Comparison of ENCODE assay signal across 4 cellular contexts in the genomic region with DNA sequence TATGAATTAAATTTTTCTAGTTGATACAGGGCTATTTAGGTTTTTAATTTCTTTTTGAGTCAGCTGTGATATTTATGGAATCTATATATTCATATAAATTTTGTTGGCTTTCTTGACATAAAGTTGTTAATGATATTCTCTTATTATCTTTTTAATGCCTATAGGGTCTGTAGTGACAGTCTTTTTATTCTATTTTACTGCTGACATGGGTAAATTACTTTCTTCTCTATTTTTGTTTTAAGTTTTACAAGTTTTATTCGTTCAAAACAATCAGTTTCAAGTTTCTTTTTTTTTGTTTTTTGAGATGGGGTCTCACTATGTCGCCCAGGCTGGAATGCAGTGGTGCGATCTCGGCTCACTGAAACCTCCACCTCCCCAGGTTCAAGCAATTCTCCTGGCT.
TF ChIP-seq lines count a peak whose summit lies in the region.

No MANE protein-coding gene starts in this region.

TF ChIP-seq in HepG2, 621 proteins besides CTCF, POLR2A, EP300 and RAD21 (continues in another document):
- TF ChIP-seq, protein P1, sequence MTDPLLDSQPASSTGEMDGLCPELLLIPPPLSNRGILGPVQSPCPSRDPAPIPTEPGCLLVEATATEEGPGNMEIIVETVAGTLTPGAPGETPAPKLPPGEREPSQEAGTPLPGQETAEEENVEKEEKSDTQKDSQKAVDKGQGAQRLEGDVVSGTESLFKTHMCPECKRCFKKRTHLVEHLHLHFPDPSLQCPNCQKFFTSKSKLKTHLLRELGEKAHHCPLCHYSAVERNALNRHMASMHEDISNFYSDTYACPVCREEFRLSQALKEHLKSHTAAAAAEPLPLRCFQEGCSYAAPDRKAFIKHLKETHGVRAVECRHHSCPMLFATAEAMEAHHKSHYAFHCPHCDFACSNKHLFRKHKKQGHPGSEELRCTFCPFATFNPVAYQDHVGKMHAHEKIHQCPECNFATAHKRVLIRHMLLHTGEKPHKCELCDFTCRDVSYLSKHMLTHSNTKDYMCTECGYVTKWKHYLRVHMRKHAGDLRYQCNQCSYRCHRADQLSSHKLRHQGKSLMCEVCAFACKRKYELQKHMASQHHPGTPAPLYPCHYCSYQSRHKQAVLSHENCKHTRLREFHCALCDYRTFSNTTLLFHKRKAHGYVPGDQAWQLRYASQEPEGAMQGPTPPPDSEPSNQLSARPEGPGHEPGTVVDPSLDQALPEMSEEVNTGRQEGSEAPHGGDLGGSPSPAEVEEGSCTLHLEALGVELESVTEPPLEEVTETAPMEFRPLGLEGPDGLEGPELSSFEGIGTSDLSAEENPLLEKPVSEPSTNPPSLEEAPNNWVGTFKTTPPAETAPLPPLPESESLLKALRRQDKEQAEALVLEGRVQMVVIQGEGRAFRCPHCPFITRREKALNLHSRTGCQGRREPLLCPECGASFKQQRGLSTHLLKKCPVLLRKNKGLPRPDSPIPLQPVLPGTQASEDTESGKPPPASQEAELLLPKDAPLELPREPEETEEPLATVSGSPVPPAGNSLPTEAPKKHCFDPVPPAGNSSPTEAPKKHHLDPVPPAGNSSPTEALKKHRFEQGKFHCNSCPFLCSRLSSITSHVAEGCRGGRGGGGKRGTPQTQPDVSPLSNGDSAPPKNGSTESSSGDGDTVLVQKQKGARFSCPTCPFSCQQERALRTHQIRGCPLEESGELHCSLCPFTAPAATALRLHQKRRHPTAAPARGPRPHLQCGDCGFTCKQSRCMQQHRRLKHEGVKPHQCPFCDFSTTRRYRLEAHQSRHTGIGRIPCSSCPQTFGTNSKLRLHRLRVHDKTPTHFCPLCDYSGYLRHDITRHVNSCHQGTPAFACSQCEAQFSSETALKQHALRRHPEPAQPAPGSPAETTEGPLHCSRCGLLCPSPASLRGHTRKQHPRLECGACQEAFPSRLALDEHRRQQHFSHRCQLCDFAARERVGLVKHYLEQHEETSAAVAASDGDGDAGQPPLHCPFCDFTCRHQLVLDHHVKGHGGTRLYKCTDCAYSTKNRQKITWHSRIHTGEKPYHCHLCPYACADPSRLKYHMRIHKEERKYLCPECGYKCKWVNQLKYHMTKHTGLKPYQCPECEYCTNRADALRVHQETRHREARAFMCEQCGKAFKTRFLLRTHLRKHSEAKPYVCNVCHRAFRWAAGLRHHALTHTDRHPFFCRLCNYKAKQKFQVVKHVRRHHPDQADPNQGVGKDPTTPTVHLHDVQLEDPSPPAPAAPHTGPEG (CRISPR knock-in tag; IDR thresholded peaks at IDR 0.05): no peak
- TF ChIP-seq SRSF1 (optimal IDR thresholded peaks at IDR 0.05; ENCODE audit: low read depth, low read length): no peak
- no peak for TF ChIP-seq ZZZ3 (CRISPR knock-in tag; IDR thresholded peaks at IDR 0.05; ENCODE audit: borderline replicate concordance)

TF ChIP-seq in IMR-90, 13 proteins besides CTCF, POLR2A, EP300 and RAD21:
- TF ChIP-seq MAFK (IDR thresholded peaks at IDR 0.05; ENCODE audit: low read depth, low read length) (0 out of 2 replicates have a peak, but pooled peaks have one; percentile 39), MAZ (IDR thresholded peaks at IDR 0.05; ENCODE audit: borderline replicate concordance, low read depth, low read length) (no peak)

TF ChIP-seq in K562, 482 proteins besides CTCF, POLR2A, EP300 and RAD21:
- no peak for TF ChIP-seq PHTF2 (CRISPR knock-in tag; IDR thresholded peaks at IDR 0.05)
- TF ChIP-seq TAF7 (tag; IDR thresholded peaks at IDR 0.05): no peak
- TF ChIP-seq ZNF146 (CRISPR knock-in tag; IDR thresholded peaks at IDR 0.05; ENCODE audit: unreplicated experiment): no peak
- TF ChIP-seq ZNF316 (IDR thresholded peaks at IDR 0.05): peak; percentile 69
- TF ChIP-seq C11orf30 (IDR thresholded peaks at IDR 0.05; ENCODE audit: low read depth): peak; percentile 29; the same call in 1 of the 2 replicates
- TF ChIP-seq RBM14 (IDR thresholded peaks at IDR 0.05; ENCODE audit: borderline replicate concordance, insufficient read depth, low read depth, low read length): no peak
- no peak for TF ChIP-seq NR4A1 (CRISPR knock-in tag; IDR thresholded peaks at IDR 0.05)
- no peak for TF ChIP-seq NR4A1 (tag; IDR thresholded peaks at IDR 0.05)

TF ChIP-seq in GM23338, 12 proteins besides CTCF, POLR2A, EP300 and RAD21:
- TF ChIP-seq ZNF331 (CRISPR knock-in tag; IDR thresholded peaks at IDR 0.05; ENCODE audit: low read depth): no peak
- TF ChIP-seq, protein P2, sequence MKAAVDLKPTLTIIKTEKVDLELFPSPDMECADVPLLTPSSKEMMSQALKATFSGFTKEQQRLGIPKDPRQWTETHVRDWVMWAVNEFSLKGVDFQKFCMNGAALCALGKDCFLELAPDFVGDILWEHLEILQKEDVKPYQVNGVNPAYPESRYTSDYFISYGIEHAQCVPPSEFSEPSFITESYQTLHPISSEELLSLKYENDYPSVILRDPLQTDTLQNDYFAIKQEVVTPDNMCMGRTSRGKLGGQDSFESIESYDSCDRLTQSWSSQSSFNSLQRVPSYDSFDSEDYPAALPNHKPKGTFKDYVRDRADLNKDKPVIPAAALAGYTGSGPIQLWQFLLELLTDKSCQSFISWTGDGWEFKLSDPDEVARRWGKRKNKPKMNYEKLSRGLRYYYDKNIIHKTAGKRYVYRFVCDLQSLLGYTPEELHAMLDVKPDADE (IDR thresholded peaks at IDR 0.05): no peak
- no peak for TF ChIP-seq POLR2AphosphoS5 (IDR thresholded peaks at IDR 0.05; ENCODE audit: low read depth)
